8 cellular contexts compared by ENCODE assay signal in the genomic region with DNA sequence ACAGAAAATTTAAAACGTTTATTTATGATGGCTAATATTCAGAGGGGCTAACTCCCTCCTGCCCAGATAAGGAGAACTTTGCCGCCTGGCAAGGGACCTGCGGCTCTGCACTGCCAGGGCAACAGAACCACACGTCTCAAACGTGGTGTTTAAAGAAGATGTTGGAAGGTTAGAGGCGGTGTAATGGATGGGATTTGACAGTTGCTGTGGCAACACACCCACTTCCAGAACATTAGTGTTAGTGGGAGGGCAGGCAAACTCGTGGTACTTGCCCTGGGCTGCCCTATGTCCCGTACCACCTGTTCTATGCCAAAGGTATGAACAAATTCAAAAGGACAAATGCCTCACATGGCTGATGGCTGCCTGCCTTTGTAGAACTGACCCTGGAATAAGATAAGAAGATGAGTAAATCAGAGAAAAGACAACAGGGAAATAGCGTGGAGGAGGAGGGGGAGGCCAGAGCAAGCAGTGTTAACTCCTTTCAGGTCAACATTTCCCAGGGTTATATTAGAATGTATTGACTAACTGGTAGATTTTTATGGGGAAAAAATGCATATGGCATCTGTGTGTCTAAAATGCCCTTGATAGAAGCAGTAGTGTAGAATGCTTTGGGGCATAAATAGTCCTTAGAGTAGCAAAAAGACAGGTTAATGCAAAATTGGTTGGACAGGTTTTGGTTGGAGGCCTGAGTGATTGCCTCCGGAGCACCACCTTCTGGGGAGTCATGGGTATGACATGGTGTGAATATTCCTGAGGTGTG. TPM values are rescaled to one million over a fixed set of nuclear protein-coding genes. Genes with fewer than 3 reads are reported as not detected.
A peak's percentile ranks its signal among the peaks of the same experiment; 100 is the strongest.
DNase-seq lines count a peak whose midpoint lies in the region; ATAC-seq, FAIRE-seq and TF ChIP-seq lines count a peak whose summit lies in the region.

No MANE protein-coding gene starts in this region.

- H3K4me2 ChIP-seq in trophoblast cell (ENCODE audit: low read length) = no peak overlapping the region

- no peak overlapping the region for H2BK12ac ChIP-seq in trophoblast cell (ENCODE audit: low read length)

- no peak overlapping the region for H4K91ac ChIP-seq in trophoblast cell (ENCODE audit: low read depth, low read length)

- H3K9ac ChIP-seq in trophoblast cell (ENCODE audit: low read length) = no peak overlapping the region

- H2BK120ac ChIP-seq in trophoblast cell (ENCODE audit: insufficient read depth, low read length, poor library complexity) = no peak overlapping the region

- H3K27me3 ChIP-seq in RWPE2 (ENCODE audit: insufficient read depth, poor library complexity, severe bottlenecking) (no peaks in the 10 kb centered on the region), trophoblast cell (ENCODE audit: insufficient read depth, low read length) (no peaks in the 10 kb centered on the region)

- H3K9me3 ChIP-seq in RWPE2 (ENCODE audit: severe bottlenecking) (no peaks in the 10 kb centered on the region), trophoblast cell (ENCODE audit: insufficient read depth, low read depth, low read length) (no peaks in the 10 kb centered on the region)

- H3K36me3 ChIP-seq in RWPE2 (ENCODE audit: low read depth) (no peaks in the 10 kb centered on the region), trophoblast cell (ENCODE audit: control insufficient read depth in 1 of 2, insufficient read depth in 2 of 2, low read length in 2 of 2) (no peaks in the 10 kb centered on the region)

- H3K79me2 ChIP-seq in trophoblast cell (ENCODE audit: control insufficient read depth, insufficient read depth, low read length, poor library complexity) = no peaks in the 10 kb centered on the region

- H2AFZ ChIP-seq in trophoblast cell (ENCODE audit: insufficient read depth, low read length, poor library complexity) = no peak overlapping the region

- no peaks in the 10 kb centered on the region for H3K4me1 ChIP-seq in RWPE2 (ENCODE audit: insufficient read depth, poor library complexity, severe bottlenecking)
- no peaks in the 10 kb centered on the region for H3K4me1 ChIP-seq in trophoblast cell (ENCODE audit: control insufficient read depth in 1 of 2, insufficient read depth in 2 of 2, low read length in 2 of 2)

- DNase-seq in D721Med (ENCODE audit: insufficient read length, low spot score) (no peak), HuH-7 (ENCODE audit: low spot score) (peak; percentile 55), RWPE2 (ENCODE audit: low spot score) (no peak), germinal center (ENCODE audit: low spot score) (peak; percentile 75), trophoblast cell (peak; percentile 37 to 76)
- DNase-seq in activated T-helper 9 cell treated with anti-CD3 and anti-CD28 coated beads, Interleukin-2, amount 50 U/mL, for 16 hours (ENCODE audit: low read depth) = peak; percentile 21

- no peak overlapping the region for H4K12ac ChIP-seq in trophoblast cell (ENCODE audit: low read depth, low read length)

- no peak overlapping the region for H3K23ac ChIP-seq in trophoblast cell (ENCODE audit: low read length)

- no peak overlapping the region for H3K14ac ChIP-seq in trophoblast cell (ENCODE audit: low read length)

- H2AK5ac ChIP-seq in trophoblast cell (ENCODE audit: low read length) = no peak overlapping the region

- H3K4ac ChIP-seq in trophoblast cell (ENCODE audit: low read depth, low read length) = no peak overlapping the region

- H3K4me3 ChIP-seq in RWPE2 (ENCODE audit: severe bottlenecking) = no peak overlapping the region
- H3K4me3 ChIP-seq in trophoblast cell (ENCODE audit: low read depth, low read length) = no peak overlapping the region

- no CpG with 5 or more reads among the region's 10 CpGs for WGBS in trophoblast cell (ENCODE audit: extremely low coverage, insufficient coverage, insufficient read length)

- no peak overlapping the region for H3K18ac ChIP-seq in trophoblast cell (ENCODE audit: low read length)

- H2BK5ac ChIP-seq in trophoblast cell (ENCODE audit: low read depth, low read length, poor library complexity) = no peak overlapping the region

- H3K79me1 ChIP-seq in trophoblast cell (ENCODE audit: low read length) = no peaks in the 10 kb centered on the region

- peak; percentile 94 for TF ChIP-seq CTCF in D721Med (IDR thresholded peaks at IDR 0.05; ENCODE audit: insufficient read depth, missing control alignments)
- TF ChIP-seq CTCF in RWPE2 (IDR thresholded peaks at IDR 0.05; ENCODE audit: poor library complexity, severe bottlenecking) = peak; percentile 84

- H4K8ac ChIP-seq in trophoblast cell (ENCODE audit: low read depth, low read length) = no peak overlapping the region

- ATAC-seq in GM21528 (IDR thresholded peaks at IDR 0.05; ENCODE audit: low FRiP score, unreplicated experiment) (peak; percentile 78), RWPE2 (ENCODE audit: low read depth) (peak; percentile 81), GM19023 (IDR thresholded peaks at IDR 0.05; ENCODE audit: unreplicated experiment) (no peak)

- no peak overlapping the region for H3K27ac ChIP-seq in RWPE2 (ENCODE audit: poor library complexity, severe bottlenecking)
- H3K27ac ChIP-seq in trophoblast cell (ENCODE audit: low read depth, low read length) = no peak overlapping the region

- no peak for FAIRE-seq in D721Med (lab: Jason Lieb, UNC)

RNA-seq across cellular contexts. Expression of a gene that starts 30.8 kb away (rescaled TPM):
- polyA plus RNA-seq in trophoblast cell (2013) = 0.01 and 0.03 TPM in 2 replicates

Comparison
In these comparisons a context has a peak if more than half of its experiments do, and no peak if none do; other contexts are left out.
1. DNase-seq: peak in HuH-7 (single experiment), activated T-helper 9 cell treated with anti-CD3 and anti-CD28 coated beads, Interleukin-2, amount 50 U/mL, for 16 hours (single experiment), germinal center (single experiment) and trophoblast cell (2 of 2); none in D721Med (single experiment) and RWPE2 (single experiment).